Comparison of ENCODE assay signal across 20 cellular contexts in genomic region chr7:48760528-48761265, GRCh38.
A peak's percentile ranks its signal among the peaks of the same experiment; 100 is the strongest.
DNase-seq lines count a peak whose midpoint lies in the region; TF ChIP-seq lines count a peak whose summit lies in the region.
"Had no signal": no experiment of that assay in that cellular context is flagged by ENCODE, and none has a peak within 500 bp of the region (broad histone marks: within the 10 kb centered on the region; RNA-seq: fewer than 3 reads in every experiment).

No MANE protein-coding gene starts in this region.

- H3K4me3 ChIP-seq in astrocyte of the spinal cord (ENCODE audit: low read depth, low read length) (no peak overlapping the region), kidney epithelial cell (ENCODE audit: low read depth, low read length) (no peak overlapping the region)
- H3K4me3 ChIP-seq: MG63 had no signal

- H3K36me3 ChIP-seq in kidney epithelial cell (ENCODE audit: control insufficient read depth, insufficient read depth, low read length), result no peaks in the 10 kb centered on the region
- H3K36me3 ChIP-seq: MG63 had no signal

- TF ChIP-seq CTCF in astrocyte of the spinal cord (IDR thresholded peaks at IDR 0.05; ENCODE audit: low read depth, low read length), result no peak
- TF ChIP-seq CTCF in kidney epithelial cell (IDR thresholded peaks at IDR 0.05; ENCODE audit: insufficient read depth, low read length, poor library complexity, severe bottlenecking), result no peak
- no peak for TF ChIP-seq CTCF in GM13976 (IDR thresholded peaks at IDR 0.05; ENCODE audit: borderline replicate concordance, control extremely low read depth, extremely low read depth, insufficient read depth, missing control alignments)

- no peaks in the 10 kb centered on the region for H3K36me3 Mint-ChIP-seq in T-helper 2 cell treated with Interferon-gamma antibody and Interleukin-4, amounts not matched to agents 5 μg/mL and 100 μg/mL, for 36 hours (ENCODE audit: low read depth)
- H3K36me3 Mint-ChIP-seq: CD8-positive, alpha-beta T cell had no signal

- H3K9me3 Mint-ChIP-seq in T-helper 2 cell treated with Interferon-gamma antibody and Interleukin-4, amounts not matched to agents 5 μg/mL and 100 μg/mL, for 36 hours, result peaks cover 4% of the 10 kb centered on the region

- no peaks in the 10 kb centered on the region for H3K27me3 ChIP-seq in kidney epithelial cell (ENCODE audit: control insufficient read depth, insufficient read depth, low read length)
- H3K27me3 ChIP-seq: MG63 had no signal

- peak; percentile 7 for DNase-seq in DMS79 treated with DMSO at 0.1 percent for 48 hours (lab: John Stamatoyannopoulos, UW)
- no peak for DNase-seq in DMS79 (lab: John Stamatoyannopoulos, UW)
- DNase-seq in astrocyte of the spinal cord (ENCODE audit: low read depth, low spot score), result peak; percentile 86
- peak; percentile 14 for DNase-seq in kidney epithelial cell (ENCODE audit: low read depth)
- no peak for DNase-seq in T-helper 2 cell treated with Interferon-gamma antibody and Interleukin-4, amounts not matched to agents 5 μg/mL and 100 μg/mL, for 36 hours (ENCODE audit: low spot score)
- no peak for DNase-seq in foreskin melanocyte
- no peak for DNase-seq in NCI-H187 treated with DMSO at 0.1 percent for 48 hours (lab: John Stamatoyannopoulos, UW)
- DNase-seq in GM13976 (ENCODE audit: low spot score), result no peak
- DNase-seq: AML-193; C1 segment of cervical spinal cord; CD8-positive, alpha-beta T cell; Kasumi-1; MG63; NCI-H1048; NCI-H1417 treated with DMSO at 0.1 percent for 48 hours; NCI-H187; NCI-H2107; NCI-H69; SIG-M5; SK-N-SH had no signal

- H3K4me3 Mint-ChIP-seq in T-helper 2 cell treated with Interferon-gamma antibody and Interleukin-4, amounts not matched to agents 5 μg/mL and 100 μg/mL, for 36 hours, result no peak overlapping the region
- H3K4me3 Mint-ChIP-seq: CD8-positive, alpha-beta T cell had no signal

- in situ Hi-C loops in astrocyte of the spinal cord (cut with HindIII; ENCODE audit: low sequenced_read_pairs) (no loop called here), GM13976 (cut with MboI; ENCODE audit: low sequenced_read_pairs, unreplicated experiment) (no loop called here)

- H3K4me1 Mint-ChIP-seq in T-helper 2 cell treated with Interferon-gamma antibody and Interleukin-4, amounts not matched to agents 5 μg/mL and 100 μg/mL, for 36 hours (ENCODE audit: low read depth), result no peaks in the 10 kb centered on the region

- no peak overlapping the region for H3K27ac Mint-ChIP-seq in T-helper 2 cell treated with Interferon-gamma antibody and Interleukin-4, amounts not matched to agents 5 μg/mL and 100 μg/mL, for 36 hours
- H3K27ac Mint-ChIP-seq: CD8-positive, alpha-beta T cell had no signal

- no peaks in the 10 kb centered on the region for H3K27me3 Mint-ChIP-seq in T-helper 2 cell treated with Interferon-gamma antibody and Interleukin-4, amounts not matched to agents 5 μg/mL and 100 μg/mL, for 36 hours (ENCODE audit: low read depth)

Comparison
In these comparisons a context has a peak if more than half of its experiments do, and no peak if none do; other contexts are left out.
1. DNase-seq: peak in DMS79 treated with DMSO at 0.1 percent for 48 hours (single experiment), astrocyte of the spinal cord (single experiment) and kidney epithelial cell (single experiment); none in DMS79 (single experiment), T-helper 2 cell treated with Interferon-gamma antibody and Interleukin-4, amounts not matched to agents 5 μg/mL and 100 μg/mL, for 36 hours (single experiment), foreskin melanocyte (single experiment), NCI-H187 treated with DMSO at 0.1 percent for 48 hours (single experiment) and GM13976 (single experiment).